Comparison of ENCODE assay signal across 8 cellular contexts in genomic region chr1:46333300-46334029, GRCh38. TPM values are rescaled to one million over a fixed set of nuclear protein-coding genes. Genes with fewer than 3 reads are reported as not detected.
DNase-seq lines count a peak whose midpoint lies in the region; FAIRE-seq and TF ChIP-seq lines count a peak whose summit lies in the region.

No MANE protein-coding gene starts in this region.

- DNase-seq in ELF-1 (ENCODE audit: low read depth, low spot score) (peak; percentile 79), GM20000 (ENCODE audit: low spot score) (peak; percentile 47), SKM-1 treated with dmso at 0.1 percent for 144 hours (lab: John Stamatoyannopoulos, UW; ENCODE audit: unreplicated experiment) (peak; percentile 49), keratinocyte (ENCODE audit: low read depth, low spot score) (no peak), ascending aorta (ENCODE audit: low spot score in 2 of 2) (no peak), posterior vena cava (ENCODE audit: low spot score) (no peak)
- no peak for DNase-seq in activated T-cell treated with anti-CD3 and anti-CD28 coated beads, Interleukin-2, amount 50 U/mL, for 1 hour

- no peak overlapping the region for H3K4me3 ChIP-seq in HUES6 (ENCODE audit: low read depth, low read length)
- no peak overlapping the region for H3K4me3 ChIP-seq in keratinocyte (ENCODE audit: control insufficient read depth in 2 of 3, extremely low read depth in 1 of 3, insufficient read depth in 2 of 3, low read depth in 1 of 3, low read length in 3 of 3)
- no peak overlapping the region for H3K4me3 ChIP-seq in ascending aorta

- no peaks in the 10 kb centered on the region for H3K36me3 ChIP-seq in HUES6 (ENCODE audit: control insufficient read depth, insufficient read depth, low read length)
- no peaks in the 10 kb centered on the region for H3K36me3 ChIP-seq in keratinocyte (ENCODE audit: control insufficient read depth in 2 of 2, extremely low read depth in 1 of 2, insufficient read depth in 2 of 2, low read length in 2 of 2)
- no peaks in the 10 kb centered on the region for H3K36me3 ChIP-seq in ascending aorta

- FAIRE-seq in keratinocyte (lab: Jason Lieb, UNC): no peak

- H3K4me1 ChIP-seq in HUES6 (ENCODE audit: control insufficient read depth, insufficient read depth, low read length) (peaks cover 20% of the 10 kb centered on the region), keratinocyte (ENCODE audit: control insufficient read depth, extremely low read depth, insufficient read depth, low read length) (no peaks in the 10 kb centered on the region), ascending aorta (no peaks in the 10 kb centered on the region)

- no peaks in the 10 kb centered on the region for H3K9me1 ChIP-seq in keratinocyte (ENCODE audit: control insufficient read depth, extremely low read depth, insufficient read depth, low read length)

- dilution Hi-C loops in keratinocyte (cut with MboI; ENCODE audit: extremely low pct_ligation_motif_present, low sequenced_read_pairs): no loop called here

- H2AFZ ChIP-seq in keratinocyte (ENCODE audit: control insufficient read depth, low read length): no peak overlapping the region

- TF ChIP-seq CTCF in GM20000 (IDR thresholded peaks at IDR 0.05; ENCODE audit: extremely low read depth, missing control alignments): peak; percentile 43
- peak in 2 of 3 experiments; percentile 20 to 37 for TF ChIP-seq CTCF in keratinocyte (optimal IDR thresholded peaks at IDR 0.05 in 1 of 3, IDR thresholded peaks at IDR 0.05 in 1 of 3, conservative IDR thresholded peaks at IDR 0.05 in 1 of 3; ENCODE audit: extremely low read depth in 1 of 3, insufficient read depth in 2 of 3, low read length in 3 of 3)
- TF ChIP-seq CTCF in ascending aorta (IDR thresholded peaks at IDR 0.05): no peak

- H3K27me3 ChIP-seq in HUES6 (ENCODE audit: control insufficient read depth, insufficient read depth, low read length): no peaks in the 10 kb centered on the region
- H3K27me3 ChIP-seq in keratinocyte (ENCODE audit: control insufficient read depth, extremely low read depth, insufficient read depth, low read length): no peaks in the 10 kb centered on the region
- no peaks in the 10 kb centered on the region for H3K27me3 ChIP-seq in ascending aorta

- no peak overlapping the region for H3K4me2 ChIP-seq in keratinocyte (ENCODE audit: control insufficient read depth, extremely low read depth, insufficient read depth, low read depth, low read length)

- intact Hi-C loops in ascending aorta (cut with DNase I): no loop called here
- intact Hi-C loops in posterior vena cava (cut with DNase I): no loop called here

- H3K9me3 ChIP-seq in HUES6 (ENCODE audit: control insufficient read depth, insufficient read depth, low read depth, low read length) (no peaks in the 10 kb centered on the region), keratinocyte (ENCODE audit: control insufficient read depth, low read depth, low read length) (no peaks in the 10 kb centered on the region), ascending aorta (no peaks in the 10 kb centered on the region)

- H4K20me1 ChIP-seq in keratinocyte (ENCODE audit: control insufficient read depth, extremely low read depth, insufficient read depth, low read length): no peaks in the 10 kb centered on the region

- no peak overlapping the region for H3K9ac ChIP-seq in HUES6 (ENCODE audit: low read length)
- no peak overlapping the region for H3K9ac ChIP-seq in keratinocyte (ENCODE audit: control insufficient read depth, extremely low read depth, insufficient read depth, low read length)

- H3K79me2 ChIP-seq in keratinocyte (ENCODE audit: control insufficient read depth, insufficient read depth, low read length): no peaks in the 10 kb centered on the region

- H3K27ac ChIP-seq in HUES6 (ENCODE audit: low read depth, low read length) (peak overlapping the region; percentile 1; the same call in 1 of the 2 replicates), keratinocyte (ENCODE audit: control insufficient read depth, insufficient read depth, low read length) (no peak overlapping the region), ascending aorta (no peak overlapping the region)

RNA-seq across cellular contexts. Expression of gene NSUN4, which starts 7.1 kb away (rescaled TPM):
- 26.3 to 28.2 TPM (median 26.6 TPM) in 3 replicates for polyA plus RNA-seq in keratinocyte
- 5.0 TPM for polyA plus RNA-seq in keratinocyte (2011; ENCODE audit: low read depth)
- 17.4 and 19.4 TPM in 2 replicates for polyA plus RNA-seq in keratinocyte (2011; cell fraction: cytosol; rRNA removed)
- polyA plus RNA-seq in keratinocyte (2011; cell fraction: nucleus; rRNA removed): 24.5 and 26.9 TPM in 2 replicates
- polyA plus RNA-seq in keratinocyte (2012; ENCODE audit: low replicate concordance): 12.4 and 17.9 TPM in 2 replicates
- polyA minus RNA-seq in keratinocyte: 55.7 to 111 TPM (median 63.4 TPM) in 3 replicates
- polyA minus RNA-seq in keratinocyte (2011; cell fraction: cytosol; rRNA and poly(A)+ RNA removed): 20.5 TPM
- 25.3 and 41.0 TPM in 2 replicates for polyA minus RNA-seq in keratinocyte (2011; cell fraction: nucleus; rRNA and poly(A)+ RNA removed)
- 6.1 TPM for total RNA-seq in ascending aorta
- total RNA-seq in posterior vena cava: 10 to 100 TPM; 17.3 to 18.9 TPM

RNA-seq across cellular contexts. Expression of gene UQCRH, which starts 30.0 kb away (rescaled TPM):
- polyA plus RNA-seq in keratinocyte: 650 to 970 TPM (median 720 TPM) in 3 replicates
- polyA plus RNA-seq in keratinocyte (2011; ENCODE audit: low read depth): 267 TPM
- polyA plus RNA-seq in keratinocyte (2011; cell fraction: cytosol; rRNA removed): 799 and 838 TPM in 2 replicates
- polyA plus RNA-seq in keratinocyte (2011; cell fraction: nucleus; rRNA removed): 170 and 300 TPM in 2 replicates
- 471 and 744 TPM in 2 replicates for polyA plus RNA-seq in keratinocyte (2012; ENCODE audit: low replicate concordance)
- 38.0 to 117 TPM (median 52.1 TPM) in 3 replicates for polyA minus RNA-seq in keratinocyte
- polyA minus RNA-seq in keratinocyte (2011; cell fraction: cytosol; rRNA and poly(A)+ RNA removed): 111 TPM
- 23.4 and 45.7 TPM in 2 replicates for polyA minus RNA-seq in keratinocyte (2011; cell fraction: nucleus; rRNA and poly(A)+ RNA removed)
- total RNA-seq in ascending aorta (120 TPM), posterior vena cava (100 to 1,000 TPM; 127 to 149 TPM)

RNA-seq across cellular contexts. Expression of gene LRRC41, which starts 30.0 kb away (rescaled TPM):
- 51.2 to 77.6 TPM (median 70.8 TPM) in 3 replicates for polyA plus RNA-seq in keratinocyte
- 20.7 TPM for polyA plus RNA-seq in keratinocyte (2011; ENCODE audit: low read depth)
- polyA plus RNA-seq in keratinocyte (2011; cell fraction: cytosol; rRNA removed): 57.6 and 69.4 TPM in 2 replicates
- 87.1 and 111 TPM in 2 replicates for polyA plus RNA-seq in keratinocyte (2011; cell fraction: nucleus; rRNA removed)
- 51.8 and 58.7 TPM in 2 replicates for polyA plus RNA-seq in keratinocyte (2012; ENCODE audit: low replicate concordance)
- 81.8 to 143 TPM (median 117 TPM) in 3 replicates for polyA minus RNA-seq in keratinocyte
- polyA minus RNA-seq in keratinocyte (2011; cell fraction: cytosol; rRNA and poly(A)+ RNA removed): 125 TPM
- polyA minus RNA-seq in keratinocyte (2011; cell fraction: nucleus; rRNA and poly(A)+ RNA removed): 75.8 and 80.4 TPM in 2 replicates
- total RNA-seq in ascending aorta (102 TPM), posterior vena cava (10 to 100 TPM; 40.7 to 45.3 TPM)

Comparison
In these comparisons a context has a peak if more than half of its experiments do, and no peak if none do; other contexts are left out.
1. DNase-seq: peak in ELF-1 (single experiment), GM20000 (single experiment) and SKM-1 treated with dmso at 0.1 percent for 144 hours (single experiment); none in keratinocyte (single experiment), ascending aorta (0 of 2), posterior vena cava (single experiment) and activated T-cell treated with anti-CD3 and anti-CD28 coated beads, Interleukin-2, amount 50 U/mL, for 1 hour (single experiment).
2. CTCF ChIP-seq: peak in GM20000 (single experiment) and keratinocyte (2 of 3); none in ascending aorta (0 of 3).